ENCODE assay signal across 8 cellular contexts in genomic region chr11:93234602-93235207, GRCh38. TPM values are rescaled to one million over a fixed set of nuclear protein-coding genes. Genes with fewer than 3 reads are reported as not detected.
DNase-seq lines count a peak whose midpoint lies in the region; ATAC-seq, FAIRE-seq and TF ChIP-seq lines count a peak whose summit lies in the region.

No MANE protein-coding gene starts in this region.

- 27% methylated on average over 2 of the region's 4 CpGs for WGBS in HepG2 (ENCODE audit: low lambda C conversion rate)

- H3K79me2 ChIP-seq in HepG2 (ENCODE audit: insufficient read depth, low read length): no peaks in the 10 kb centered on the region

- no peak overlapping the region for H3K9ac ChIP-seq in HepG2 (ENCODE audit: insufficient read depth, low read depth, low read length)

- no peak overlapping the region for H3K4me2 ChIP-seq in HepG2 (ENCODE audit: low read depth, low read length)

- no peak overlapping the region for H3K4me3 Mint-ChIP-seq in CD4-positive, alpha-beta T cell

- no TSS peak for BruUV-seq in HepG2 (replicated peaks; lab: Mats Ljungman, UMichigan)

- ATAC-seq in CD4-positive, alpha-beta T cell (ENCODE audit: poor library complexity): peak; percentile 100
- ATAC-seq in GM19351 (IDR thresholded peaks at IDR 0.05; ENCODE audit: unreplicated experiment) (peak; percentile 96), HG03432 (IDR thresholded peaks at IDR 0.05; ENCODE audit: unreplicated experiment) (peak; percentile 97), HepG2 (peak; percentile 99)

- DNase-seq in CD4-positive, alpha-beta T cell: peak; percentile 44 to 65 (median 57)
- DNase-seq in NCI-H345 treated with DMSO at 0.1 percent for 48 hours (lab: John Stamatoyannopoulos, UW; ENCODE audit: unreplicated experiment): peak; percentile 81
- peak; percentile 34 to 57 for DNase-seq in activated CD4-positive, alpha-beta T cell treated with anti-CD3 and anti-CD28 coated beads for 24 hours (ENCODE audit: low read depth in 2 of 2)
- peak; percentile 77 for DNase-seq in coronary artery (ENCODE audit: low spot score)
- DNase-seq in HepG2 (ENCODE audit: low spot score): peak; percentile 61
- peak; percentile 17 to 46 (median 30) for DNase-seq in stimulated activated CD4-positive, alpha-beta T cell treated with anti-CD3 and anti-CD28 coated beads, TNF-alpha, amount 100 ng/mL, for 1 hour (ENCODE audit: low read depth in 3 of 3, low spot score in 1 of 3)

- H3K9me3 Mint-ChIP-seq in CD4-positive, alpha-beta T cell: no peaks in the 10 kb centered on the region

- no peak overlapping the region for H3K27ac ChIP-seq in CD4-positive, alpha-beta T cell (ENCODE audit: low read depth, low read length)
- no peak overlapping the region for H3K27ac ChIP-seq in coronary artery
- H3K27ac ChIP-seq in HepG2 (ENCODE audit: extremely low read length, insufficient read depth, low read length): no peak overlapping the region

- H3K4me3 ChIP-seq in coronary artery (no peak overlapping the region), HepG2 (replicated peaks in 1 of 3; ENCODE audit: insufficient read depth in 1 of 3, low read depth in 2 of 3, low read length in 3 of 3) (no peak overlapping the region)

- intact Hi-C loops in CD4-positive, alpha-beta T cell (cut with DNase I, micrococcal nuclease): loop anchor here (1.0 to 5.0 kb wide), 5 partner anchors 308 to 1272 kb away; partner anchors contain the start of genes MED17 (in 1 of the 2) and SMCO4 (in 1 of the 2)
- intact Hi-C loops in HepG2 (cut with micrococcal nuclease; ENCODE audit: unreplicated experiment): loop anchor here (1.0 to 5.0 kb wide), 3 partner anchors 414 to 553 kb away; no protein-coding TSS in a partner anchor

- no peaks in the 10 kb centered on the region for H3K36me3 ChIP-seq in HepG2 (replicated peaks in 1 of 2; ENCODE audit: control insufficient read depth in 1 of 2, insufficient read depth in 2 of 2, low read length in 2 of 2)

- no peaks in the 10 kb centered on the region for H3K36me3 Mint-ChIP-seq in CD4-positive, alpha-beta T cell (ENCODE audit: low read depth)

- in situ Hi-C loops in HepG2 (cut with HindIII; ENCODE audit: extremely low pct_ligation_motif_present, low pct_unique_long_range_greater_than_20kb): loop anchor here (5.0 kb wide), 2 partner anchors 308 to 418 kb away; partner anchors contain the start of gene SMCO4

- TF ChIP-seq CTCF in CD4-positive, alpha-beta T cell (IDR thresholded peaks at IDR 0.05): peak; percentile 80
- TF ChIP-seq CTCF in coronary artery (IDR thresholded peaks at IDR 0.05) (peak; percentile 88), HepG2 (CRISPR knock-in tag; IDR thresholded peaks at IDR 0.05) (peak; percentile 95)

- no peak for TF ChIP-seq EP300 in HepG2 (IDR thresholded peaks at IDR 0.05; ENCODE audit: low read depth in 2 of 2, low read length in 2 of 2)
- no peak for TF ChIP-seq EP300 in HepG2 (CRISPR knock-in tag; IDR thresholded peaks at IDR 0.05; ENCODE audit: borderline replicate concordance)

- TF ChIP-seq POLR2A in HepG2 (IDR thresholded peaks at IDR 0.05; ENCODE audit: insufficient read depth in 1 of 2, low read depth in 2 of 2, low read length in 2 of 2): no peak

- no peak overlapping the region for H3K27ac Mint-ChIP-seq in CD4-positive, alpha-beta T cell

- no peaks in the 10 kb centered on the region for H3K4me1 Mint-ChIP-seq in CD4-positive, alpha-beta T cell (ENCODE audit: low read depth)

- CTCF ChIA-PET in CD4-positive, alpha-beta T cell (lab: Charles Lee): interaction anchor here (0.9 to 1.3 kb wide), 5 partner anchors 9 to 418 kb away, joined by 4 to 8 read pairs (median 5); no protein-coding TSS in a partner anchor
- CTCF ChIA-PET in HepG2 (lab: Yijun Ruan, JAX; ENCODE audit: low intra/inter-chr PET ratio, low total read pairs): interaction anchor here (0.8 to 2.5 kb wide), 4 partner anchors 65 to 417 kb away, joined by 3 to 31 read pairs (median 9); partner anchors contain the start of gene SMCO4

- TF ChIP-seq RAD21 in HepG2 (CRISPR knock-in tag; IDR thresholded peaks at IDR 0.05): peak; percentile 88

- H3K4me1 ChIP-seq in HepG2 (ENCODE audit: insufficient read depth, low read length): no peaks in the 10 kb centered on the region

- FAIRE-seq in HepG2 (lab: Jason Lieb, UNC): peak; percentile 83

- H4K20me1 ChIP-seq in HepG2 (ENCODE audit: insufficient read depth, low read length): no peaks in the 10 kb centered on the region

- POLR2A ChIA-PET in CD4-positive, alpha-beta T cell (lab: Charles Lee): no interaction called here
- POLR2A ChIA-PET in HepG2 (lab: Yijun Ruan, JAX): no interaction called here

- H3K9me3 ChIP-seq in CD4-positive, alpha-beta T cell (ENCODE audit: control insufficient read depth, low read length): no peaks in the 10 kb centered on the region
- H3K9me3 ChIP-seq in HepG2 (ENCODE audit: low read length): no peaks in the 10 kb centered on the region

- H2AFZ ChIP-seq in HepG2 (ENCODE audit: low read length): no peak overlapping the region

- H3K27me3 Mint-ChIP-seq in CD4-positive, alpha-beta T cell: peaks cover 41% of the 10 kb centered on the region

- peaks cover 16% of the 10 kb centered on the region for H3K27me3 ChIP-seq in CD4-positive, alpha-beta T cell (ENCODE audit: control insufficient read depth, insufficient read depth, low read length)
- H3K27me3 ChIP-seq in HepG2 (ENCODE audit: control insufficient read depth in 1 of 2, insufficient read depth in 2 of 2, low read length in 2 of 2): no peaks in the 10 kb centered on the region

TF ChIP-seq in HepG2, 621 proteins besides CTCF, POLR2A, EP300 and RAD21 (continues in another document):
- TF ChIP-seq KDM2A (CRISPR knock-in tag; IDR thresholded peaks at IDR 0.05; ENCODE audit: borderline replicate concordance, low read depth) (peak; percentile 63; the same call in 1 of the 2 replicates), ZSCAN25 (CRISPR knock-in tag; IDR thresholded peaks at IDR 0.05) (no peak), SPEN (CRISPR knock-in tag; IDR thresholded peaks at IDR 0.05; ENCODE audit: low read depth) (no peak), PCBP1 (IDR thresholded peaks at IDR 0.05; ENCODE audit: borderline replicate concordance, low read depth, low read length) (no peak), ZNF253 (CRISPR knock-in tag; IDR thresholded peaks at IDR 0.05; ENCODE audit: borderline replicate concordance) (no peak), REPIN1 (CRISPR knock-in tag; IDR thresholded peaks at IDR 0.05; ENCODE audit: borderline replicate concordance, low read depth) (0 out of 2 replicates have a peak, but pooled peaks have one; percentile 28), SAP130 (CRISPR knock-in tag; IDR thresholded peaks at IDR 0.05; ENCODE audit: low read depth) (peak; percentile 15; the same call in 1 of the 2 replicates), SIX4 (CRISPR knock-in tag; IDR thresholded peaks at IDR 0.05) (no peak)
- TF ChIP-seq, protein P1, sequence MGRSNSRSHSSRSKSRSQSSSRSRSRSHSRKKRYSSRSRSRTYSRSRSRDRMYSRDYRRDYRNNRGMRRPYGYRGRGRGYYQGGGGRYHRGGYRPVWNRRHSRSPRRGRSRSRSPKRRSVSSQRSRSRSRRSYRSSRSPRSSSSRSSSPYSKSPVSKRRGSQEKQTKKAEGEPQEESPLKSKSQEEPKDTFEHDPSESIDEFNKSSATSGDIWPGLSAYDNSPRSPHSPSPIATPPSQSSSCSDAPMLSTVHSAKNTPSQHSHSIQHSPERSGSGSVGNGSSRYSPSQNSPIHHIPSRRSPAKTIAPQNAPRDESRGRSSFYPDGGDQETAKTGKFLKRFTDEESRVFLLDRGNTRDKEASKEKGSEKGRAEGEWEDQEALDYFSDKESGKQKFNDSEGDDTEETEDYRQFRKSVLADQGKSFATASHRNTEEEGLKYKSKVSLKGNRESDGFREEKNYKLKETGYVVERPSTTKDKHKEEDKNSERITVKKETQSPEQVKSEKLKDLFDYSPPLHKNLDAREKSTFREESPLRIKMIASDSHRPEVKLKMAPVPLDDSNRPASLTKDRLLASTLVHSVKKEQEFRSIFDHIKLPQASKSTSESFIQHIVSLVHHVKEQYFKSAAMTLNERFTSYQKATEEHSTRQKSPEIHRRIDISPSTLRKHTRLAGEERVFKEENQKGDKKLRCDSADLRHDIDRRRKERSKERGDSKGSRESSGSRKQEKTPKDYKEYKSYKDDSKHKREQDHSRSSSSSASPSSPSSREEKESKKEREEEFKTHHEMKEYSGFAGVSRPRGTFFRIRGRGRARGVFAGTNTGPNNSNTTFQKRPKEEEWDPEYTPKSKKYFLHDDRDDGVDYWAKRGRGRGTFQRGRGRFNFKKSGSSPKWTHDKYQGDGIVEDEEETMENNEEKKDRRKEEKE (IDR thresholded peaks at IDR 0.05): no peak

RNA-seq across cellular contexts. Expression of gene SLC36A4, which starts 36.9 kb away (rescaled TPM):
- total RNA-seq in CD4-positive, alpha-beta T cell: 10 to 100 TPM; 15.9 to 16.4 TPM
- total RNA-seq in HepG2 (2016; rRNA removed; fragmentation: Illumina TruSeq; extraction: Trizol): 7.3 and 7.5 TPM in 2 replicates
- total RNA-seq in HepG2 (2016; cell fraction: cytosol; rRNA removed; fragmentation: Illumina TruSeq; extraction: Trizol; ENCODE audit: low read depth): 3.3 and 4.0 TPM in 2 replicates
- 6.9 and 7.0 TPM in 2 replicates for total RNA-seq in HepG2 (2016; cell fraction: insoluble cytoplasmic fraction; rRNA removed; fragmentation: Illumina TruSeq; extraction: Trizol)
- total RNA-seq in HepG2 (2016; cell fraction: membrane; rRNA removed; fragmentation: Illumina TruSeq; extraction: Trizol): 9.8 and 10.5 TPM in 2 replicates
- 14.4 and 16.9 TPM in 2 replicates for total RNA-seq in HepG2 (2016; cell fraction: nucleus; rRNA removed; fragmentation: Illumina TruSeq; extraction: Trizol)
- 9.5 and 10.2 TPM in 2 replicates for polyA plus RNA-seq in HepG2 (2011; rRNA removed)
- polyA plus RNA-seq in HepG2 (2011; cell fraction: cytosol; rRNA removed): 6.1 and 11.9 TPM in 2 replicates
- polyA plus RNA-seq in HepG2 (2011; cell fraction: nucleus; rRNA removed): 4.3 and 6.3 TPM in 2 replicates
- polyA plus RNA-seq in HepG2 (2012): 15.9 and 18.0 TPM in 2 replicates
- 7.0 and 8.6 TPM in 2 replicates for polyA plus RNA-seq in HepG2 (2016; cell fraction: cytosol; fragmentation: Illumina TruSeq; extraction: Trizol; ENCODE audit: low read depth)
- polyA plus RNA-seq in HepG2 (2016; cell fraction: insoluble cytoplasmic fraction; fragmentation: Illumina TruSeq; extraction: Trizol; ENCODE audit: low read depth): 10.9 and 11.9 TPM in 2 replicates
- 11.4 and 12.4 TPM in 2 replicates for polyA plus RNA-seq in HepG2 (2016; cell fraction: membrane; fragmentation: Illumina TruSeq; extraction: Trizol; ENCODE audit: low read depth)
- 14.8 and 16.9 TPM in 2 replicates for polyA plus RNA-seq in HepG2 (2016; cell fraction: nucleus; fragmentation: Illumina TruSeq; extraction: Trizol; ENCODE audit: insufficient read depth, low read depth)
- polyA minus RNA-seq in HepG2 (2011; rRNA and poly(A)+ RNA removed; ENCODE audit: low replicate concordance): 5.4 and 23.7 TPM in 2 replicates
- 7.6 and 8.7 TPM in 2 replicates for polyA minus RNA-seq in HepG2 (2011; cell fraction: cytosol; rRNA and poly(A)+ RNA removed)
- 34.5 and 37.7 TPM in 2 replicates for polyA minus RNA-seq in HepG2 (2011; cell fraction: nucleus; rRNA and poly(A)+ RNA removed)

Comparison
In these comparisons a context has a peak if more than half of its experiments do, and no peak if none do; other contexts are left out.
1. DNase-seq: peak in every context shown above with its lines; median percentile 81 in NCI-H345 treated with DMSO at 0.1 percent for 48 hours; 77 in coronary artery; 61 in HepG2; 57 in CD4-positive, alpha-beta T cell; 46 in activated CD4-positive, alpha-beta T cell treated with anti-CD3 and anti-CD28 coated beads for 24 hours; 30 in stimulated activated CD4-positive, alpha-beta T cell treated with anti-CD3 and anti-CD28 coated beads, TNF-alpha, amount 100 ng/mL, for 1 hour.